In genomic region chr2:202831241-202831997, GRCh38 we compare ENCODE assay signal across 8 cellular contexts. TPM values are rescaled to one million over a fixed set of nuclear protein-coding genes. Genes with fewer than 3 reads are reported as not detected.
DNase-seq lines count a peak whose midpoint lies in the region; ATAC-seq and TF ChIP-seq lines count a peak whose summit lies in the region.

No MANE protein-coding gene starts in this region.

- H3K27ac ChIP-seq in foreskin keratinocyte, result no peak overlapping the region

- H3K9me3 Mint-ChIP-seq in progenitor cell of endocrine pancreas (ENCODE audit: low read depth), result no peaks in the 10 kb centered on the region

- no peak overlapping the region for H3K4me3 Mint-ChIP-seq in progenitor cell of endocrine pancreas (ENCODE audit: low read depth)

- peaks cover 2% of the 10 kb centered on the region for H3K4me1 Mint-ChIP-seq in progenitor cell of endocrine pancreas (ENCODE audit: low read depth)

- H3K4me1 ChIP-seq in foreskin keratinocyte, result peaks cover 5% of the 10 kb centered on the region

- DNase-seq in EL (peak; percentile 64), NCI-H82 treated with DMSO at 0.1 percent for 48 hours (lab: John Stamatoyannopoulos, UW; ENCODE audit: unreplicated experiment) (peak; percentile 33), foreskin keratinocyte (peak; percentile 24 to 61), progenitor cell of endocrine pancreas (ENCODE audit: low spot score, unreplicated experiment) (no peak)
- DNase-seq in activated T-cell treated with anti-CD3 and anti-CD28 coated beads, Interleukin-2, amount 50 U/mL, for 1 hour, result peak; percentile 24

- TF ChIP-seq CTCF in foreskin keratinocyte (conservative IDR thresholded peaks at IDR 0.05), result peak; percentile 87
- peak; percentile 55 for TF ChIP-seq CTCF in progenitor cell of endocrine pancreas (IDR thresholded peaks at IDR 0.05; ENCODE audit: unreplicated experiment)

- no peaks in the 10 kb centered on the region for H3K27me3 Mint-ChIP-seq in progenitor cell of endocrine pancreas

- H3K27me3 ChIP-seq in foreskin keratinocyte, result no peaks in the 10 kb centered on the region

- ATAC-seq in HG02798 (IDR thresholded peaks at IDR 0.05; ENCODE audit: poor library complexity, unreplicated experiment) (peak; percentile 53), foreskin keratinocyte (peak; percentile 83), GM18502 (IDR thresholded peaks at IDR 0.05; ENCODE audit: poor library complexity, unreplicated experiment) (no peak), GM18909 (IDR thresholded peaks at IDR 0.05; ENCODE audit: poor library complexity, unreplicated experiment) (no peak)

- no peaks in the 10 kb centered on the region for H3K36me3 Mint-ChIP-seq in progenitor cell of endocrine pancreas (ENCODE audit: insufficient read depth)

- H3K27ac Mint-ChIP-seq in progenitor cell of endocrine pancreas, result no peak overlapping the region

RNA-seq across cellular contexts. Expression of gene ICA1L, which starts 40.1 kb away (rescaled TPM):
- total RNA-seq in foreskin keratinocyte (1.3 and 1.8 TPM in 2 replicates), progenitor cell of endocrine pancreas (17.8 and 19.1 TPM in 2 replicates)
- 0.31 and 0.62 TPM in 2 replicates for polyA plus RNA-seq in foreskin keratinocyte

Comparison
In these comparisons a context has a peak if more than half of its experiments do, and no peak if none do; other contexts are left out.
1. ATAC-seq: peak in HG02798 (single experiment) and foreskin keratinocyte (single experiment); none in GM18502 (single experiment) and GM18909 (single experiment).